1 cellular context compared by ENCODE assay signal in the genomic region with DNA sequence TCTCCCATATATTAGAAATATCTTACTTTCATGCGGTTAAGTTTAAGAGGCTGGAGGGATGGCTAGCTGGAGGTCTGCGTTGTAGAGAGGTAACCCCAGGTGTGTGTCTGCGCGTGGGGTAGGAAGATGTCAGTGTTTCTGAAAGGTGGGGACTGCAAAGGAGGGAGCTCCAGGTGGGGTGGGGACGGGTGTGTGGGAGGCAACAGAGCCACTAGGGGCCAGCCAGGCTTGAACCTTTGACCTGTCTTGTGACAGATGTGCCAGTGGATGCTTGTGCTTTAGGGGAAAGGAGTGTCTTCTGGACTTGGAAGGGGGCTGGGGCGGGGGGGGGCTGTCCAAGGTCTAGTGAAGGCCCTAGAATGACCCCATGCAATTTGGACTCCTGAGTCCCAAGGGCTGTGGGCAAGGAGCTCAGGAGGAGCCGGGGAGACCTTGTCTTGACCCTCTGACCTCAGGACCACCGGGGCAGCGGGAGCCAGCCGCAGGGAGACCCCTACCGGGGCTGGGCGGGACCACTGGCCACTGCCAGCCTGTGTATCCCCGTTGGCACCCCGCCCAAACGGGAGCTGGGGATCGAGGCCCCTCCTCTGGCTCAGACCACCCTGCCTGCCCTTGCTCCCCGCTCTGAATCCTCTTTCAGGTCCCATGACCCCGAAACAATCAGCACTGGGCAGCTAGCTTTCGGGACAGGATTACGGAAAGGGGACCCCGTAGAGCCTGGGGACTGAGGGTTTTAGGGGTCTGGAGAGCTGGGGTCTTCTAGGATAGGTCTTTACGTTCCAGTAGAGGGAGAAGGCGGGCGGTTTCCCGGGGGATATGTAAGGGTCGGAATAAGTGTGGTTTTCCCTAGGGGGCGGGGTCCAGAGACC.
TF ChIP-seq lines count a peak whose summit lies in the region.

No MANE protein-coding gene starts in this region.

TF ChIP-seq in SK-N-SH, 30 proteins besides CTCF, POLR2A, EP300 and RAD21 (continued from another document):
- TF ChIP-seq, protein P1, sequence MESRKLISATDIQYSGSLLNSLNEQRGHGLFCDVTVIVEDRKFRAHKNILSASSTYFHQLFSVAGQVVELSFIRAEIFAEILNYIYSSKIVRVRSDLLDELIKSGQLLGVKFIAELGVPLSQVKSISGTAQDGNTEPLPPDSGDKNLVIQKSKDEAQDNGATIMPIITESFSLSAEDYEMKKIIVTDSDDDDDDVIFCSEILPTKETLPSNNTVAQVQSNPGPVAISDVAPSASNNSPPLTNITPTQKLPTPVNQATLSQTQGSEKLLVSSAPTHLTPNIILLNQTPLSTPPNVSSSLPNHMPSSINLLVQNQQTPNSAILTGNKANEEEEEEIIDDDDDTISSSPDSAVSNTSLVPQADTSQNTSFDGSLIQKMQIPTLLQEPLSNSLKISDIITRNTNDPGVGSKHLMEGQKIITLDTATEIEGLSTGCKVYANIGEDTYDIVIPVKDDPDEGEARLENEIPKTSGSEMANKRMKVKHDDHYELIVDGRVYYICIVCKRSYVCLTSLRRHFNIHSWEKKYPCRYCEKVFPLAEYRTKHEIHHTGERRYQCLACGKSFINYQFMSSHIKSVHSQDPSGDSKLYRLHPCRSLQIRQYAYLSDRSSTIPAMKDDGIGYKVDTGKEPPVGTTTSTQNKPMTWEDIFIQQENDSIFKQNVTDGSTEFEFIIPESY (IDR thresholded peaks at IDR 0.05; ENCODE audit: borderline replicate concordance, low read depth) = no peak
- TF ChIP-seq RFX5 (IDR thresholded peaks at IDR 0.05; ENCODE audit: low read length) = no peak
- TF ChIP-seq MXI1 (IDR thresholded peaks at IDR 0.05; ENCODE audit: low read depth, low read length) = no peak
- no peak for TF ChIP-seq FOSL2 (IDR thresholded peaks at IDR 0.05; ENCODE audit: borderline replicate concordance, low read depth)
- no peak for TF ChIP-seq FOXM1 (IDR thresholded peaks at IDR 0.05; ENCODE audit: low read depth)
- TF ChIP-seq NRF1 (IDR thresholded peaks at IDR 0.05; ENCODE audit: low read depth, low read length) = no peak
- no peak for TF ChIP-seq SMC3 (IDR thresholded peaks at IDR 0.05; ENCODE audit: low read depth, low read length)
